1 cellular context compared by ENCODE assay signal in genomic region chr3:100971776-100972175, GRCh38.
TF ChIP-seq lines count a peak whose summit lies in the region.

No MANE protein-coding gene starts in this region.

TF ChIP-seq in GM23338, 12 proteins besides CTCF, POLR2A, EP300 and RAD21 (continued from another document):
- no peak for TF ChIP-seq ZNF462 (CRISPR knock-in tag; IDR thresholded peaks at IDR 0.05)
- TF ChIP-seq CREB1 (CRISPR knock-in tag; IDR thresholded peaks at IDR 0.05; ENCODE audit: low read depth) = no peak
- TF ChIP-seq EZH2phosphoT487 (IDR thresholded peaks at IDR 0.05; ENCODE audit: unreplicated experiment) = no peak
- no peak for TF ChIP-seq ZNF331 (CRISPR knock-in tag; IDR thresholded peaks at IDR 0.05; ENCODE audit: low read depth)
- TF ChIP-seq ZNF114 (CRISPR knock-in tag; IDR thresholded peaks at IDR 0.05) = no peak
